1 cellular context compared by ENCODE assay signal in genomic region chr17:39197380-39198185, GRCh38.
TF ChIP-seq lines count a peak whose summit lies in the region.

Gene CACNB1, minus strand, starts transcription at chr17:39197669. Its CDS starts 174 bp downstream, at chr17:39197495.

TF ChIP-seq in HEK293, 187 proteins besides CTCF, POLR2A, EP300 and RAD21 (continued from another document and continues in another):
- no peak for TF ChIP-seq OSR2 (tag by site-specific recombination; IDR thresholded peaks at IDR 0.05)
- no peak for TF ChIP-seq SETDB1 (IDR thresholded peaks at IDR 0.05; ENCODE audit: insufficient read length, low read length)
- TF ChIP-seq ZNF544 (tag by site-specific recombination; IDR thresholded peaks at IDR 0.05) = no peak
- TF ChIP-seq, protein P1, sequence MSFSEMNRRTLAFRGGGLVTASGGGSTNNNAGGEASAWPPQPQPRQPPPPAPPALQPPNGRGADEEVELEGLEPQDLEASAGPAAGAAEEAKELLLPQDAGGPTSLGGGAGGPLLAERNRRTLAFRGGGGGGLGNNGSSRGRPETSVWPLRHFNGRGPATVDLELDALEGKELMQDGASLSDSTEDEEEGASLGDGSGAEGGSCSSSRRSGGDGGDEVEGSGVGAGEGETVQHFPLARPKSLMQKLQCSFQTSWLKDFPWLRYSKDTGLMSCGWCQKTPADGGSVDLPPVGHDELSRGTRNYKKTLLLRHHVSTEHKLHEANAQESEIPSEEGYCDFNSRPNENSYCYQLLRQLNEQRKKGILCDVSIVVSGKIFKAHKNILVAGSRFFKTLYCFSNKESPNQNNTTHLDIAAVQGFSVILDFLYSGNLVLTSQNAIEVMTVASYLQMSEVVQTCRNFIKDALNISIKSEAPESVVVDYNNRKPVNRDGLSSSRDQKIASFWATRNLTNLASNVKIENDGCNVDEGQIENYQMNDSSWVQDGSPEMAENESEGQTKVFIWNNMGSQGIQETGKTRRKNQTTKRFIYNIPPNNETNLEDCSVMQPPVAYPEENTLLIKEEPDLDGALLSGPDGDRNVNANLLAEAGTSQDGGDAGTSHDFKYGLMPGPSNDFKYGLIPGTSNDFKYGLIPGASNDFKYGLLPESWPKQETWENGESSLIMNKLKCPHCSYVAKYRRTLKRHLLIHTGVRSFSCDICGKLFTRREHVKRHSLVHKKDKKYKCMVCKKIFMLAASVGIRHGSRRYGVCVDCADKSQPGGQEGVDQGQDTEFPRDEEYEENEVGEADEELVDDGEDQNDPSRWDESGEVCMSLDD (tag by site-specific recombination; IDR thresholded peaks at IDR 0.05) = no peak
- TF ChIP-seq ZNF776 (tag by site-specific recombination; IDR thresholded peaks at IDR 0.05; ENCODE audit: borderline replicate concordance) = no peak
- TF ChIP-seq ZFP41 (tag by site-specific recombination; IDR thresholded peaks at IDR 0.05; ENCODE audit: borderline replicate concordance) = no peak
- no peak for TF ChIP-seq ZNF555 (tag by site-specific recombination; conservative IDR thresholded peaks at IDR 0.05)
- 0 out of 2 replicates have a peak, but pooled peaks have one; percentile 22 for TF ChIP-seq KLF10 (tag by site-specific recombination; IDR thresholded peaks at IDR 0.05)
- no peak for TF ChIP-seq ZBTB49 (tag by site-specific recombination; IDR thresholded peaks at IDR 0.05; ENCODE audit: low read depth)
- TF ChIP-seq ZNF16 (tag by site-specific recombination; IDR thresholded peaks at IDR 0.05; ENCODE audit: low read depth) = no peak
- no peak for TF ChIP-seq ZNF704 (tag by site-specific recombination; IDR thresholded peaks at IDR 0.05)
- no peak for TF ChIP-seq ZNF785 (tag by site-specific recombination; IDR thresholded peaks at IDR 0.05)
- no peak for TF ChIP-seq ZNF549 (tag by site-specific recombination; IDR thresholded peaks at IDR 0.05)
- TF ChIP-seq KLF7 (tag by site-specific recombination; IDR thresholded peaks at IDR 0.05; ENCODE audit: borderline replicate concordance) = no peak
- no peak for TF ChIP-seq ZNF473 (tag by site-specific recombination; IDR thresholded peaks at IDR 0.05)
- no peak for TF ChIP-seq ZNF626 (tag by site-specific recombination; IDR thresholded peaks at IDR 0.05)
- TF ChIP-seq ZNF692 (tag by site-specific recombination; IDR thresholded peaks at IDR 0.05) = no peak
- TF ChIP-seq ZNF18 (tag by site-specific recombination; IDR thresholded peaks at IDR 0.05) = no peak
- no peak for TF ChIP-seq ZNF530 (tag by site-specific recombination; IDR thresholded peaks at IDR 0.05; ENCODE audit: low read depth)
- TF ChIP-seq, protein P2, sequence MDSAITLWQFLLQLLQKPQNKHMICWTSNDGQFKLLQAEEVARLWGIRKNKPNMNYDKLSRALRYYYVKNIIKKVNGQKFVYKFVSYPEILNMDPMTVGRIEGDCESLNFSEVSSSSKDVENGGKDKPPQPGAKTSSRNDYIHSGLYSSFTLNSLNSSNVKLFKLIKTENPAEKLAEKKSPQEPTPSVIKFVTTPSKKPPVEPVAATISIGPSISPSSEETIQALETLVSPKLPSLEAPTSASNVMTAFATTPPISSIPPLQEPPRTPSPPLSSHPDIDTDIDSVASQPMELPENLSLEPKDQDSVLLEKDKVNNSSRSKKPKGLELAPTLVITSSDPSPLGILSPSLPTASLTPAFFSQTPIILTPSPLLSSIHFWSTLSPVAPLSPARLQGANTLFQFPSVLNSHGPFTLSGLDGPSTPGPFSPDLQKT (IDR thresholded peaks at IDR 0.05; ENCODE audit: borderline replicate concordance, low read depth, low read length) = no peak
- no peak for TF ChIP-seq ZNF830 (tag by site-specific recombination; IDR thresholded peaks at IDR 0.05; ENCODE audit: low read depth)
- TF ChIP-seq ZNF292 (tag by site-specific recombination; IDR thresholded peaks at IDR 0.05; ENCODE audit: borderline replicate concordance, low read depth) = no peak
- no peak; the same call in 1 of the 2 replicates for TF ChIP-seq ZEB2 (tag by site-specific recombination; IDR thresholded peaks at IDR 0.05)
- no peak for TF ChIP-seq GFI1B (tag by site-specific recombination; IDR thresholded peaks at IDR 0.05)
- no peak for TF ChIP-seq ZNF26 (tag by site-specific recombination; IDR thresholded peaks at IDR 0.05)
- TF ChIP-seq ZNF707 (tag by site-specific recombination; IDR thresholded peaks at IDR 0.05) = no peak
- TF ChIP-seq ZBTB11 (tag by site-specific recombination; conservative IDR thresholded peaks at IDR 0.05; ENCODE audit: low read depth) = peak; percentile 20; the same call in 1 of the 2 replicates
- TF ChIP-seq ZNF221 (tag by site-specific recombination; IDR thresholded peaks at IDR 0.05; ENCODE audit: borderline replicate concordance) = no peak
- TF ChIP-seq EGR2 (tag by site-specific recombination; IDR thresholded peaks at IDR 0.05; ENCODE audit: low read depth) = peak; percentile 29; the same call in 1 of the 2 replicates
- TF ChIP-seq ZNF561 (tag by site-specific recombination; IDR thresholded peaks at IDR 0.05; ENCODE audit: borderline replicate concordance) = no peak; the same call in 1 of the 2 replicates
- no peak for TF ChIP-seq ZNF433 (tag by site-specific recombination; IDR thresholded peaks at IDR 0.05; ENCODE audit: low read depth)
- TF ChIP-seq ZNF837 (tag by site-specific recombination; IDR thresholded peaks at IDR 0.05) = no peak
- TF ChIP-seq ZNF19 (tag by site-specific recombination; IDR thresholded peaks at IDR 0.05; ENCODE audit: low read depth) = no peak
- TF ChIP-seq ZNF266 (tag by site-specific recombination; IDR thresholded peaks at IDR 0.05; ENCODE audit: low read depth) = no peak
- TF ChIP-seq HOXC10 (CRISPR knock-in tag; IDR thresholded peaks at IDR 0.05) = no peak
- peak; percentile 90 for TF ChIP-seq ZIC2 (tag by site-specific recombination; IDR thresholded peaks at IDR 0.05)
- TF ChIP-seq GLIS2 (tag by site-specific recombination; IDR thresholded peaks at IDR 0.05) = peak; percentile 71
- TF ChIP-seq ZNF623 (tag by site-specific recombination; IDR thresholded peaks at IDR 0.05) = no peak
- TF ChIP-seq SP3 (tag by site-specific recombination; IDR thresholded peaks at IDR 0.05) = peak; percentile 90
- no peak for TF ChIP-seq ZSCAN16 (tag by site-specific recombination; IDR thresholded peaks at IDR 0.05)
- no peak for TF ChIP-seq ZNF114 (tag by site-specific recombination; IDR thresholded peaks at IDR 0.05)
- peak; percentile 83 for TF ChIP-seq SP2 (tag by site-specific recombination; IDR thresholded peaks at IDR 0.05)
- no peak; the same call in 1 of the 2 replicates for TF ChIP-seq WT1 (tag by site-specific recombination; IDR thresholded peaks at IDR 0.05)
- no peak for TF ChIP-seq ZNF600 (tag by site-specific recombination; IDR thresholded peaks at IDR 0.05)
- TF ChIP-seq ZNF211 (tag by site-specific recombination; IDR thresholded peaks at IDR 0.05; ENCODE audit: low read depth) = no peak
- no peak for TF ChIP-seq ZNF133 (tag by site-specific recombination; IDR thresholded peaks at IDR 0.05)
- TF ChIP-seq ZNF621 (tag by site-specific recombination; IDR thresholded peaks at IDR 0.05) = no peak
- no peak for TF ChIP-seq ZNF248 (tag by site-specific recombination; IDR thresholded peaks at IDR 0.05)
- TF ChIP-seq ZBTB17 (tag by site-specific recombination; IDR thresholded peaks at IDR 0.05) = peak; percentile 75
- TF ChIP-seq ZBTB26 (tag by site-specific recombination; optimal IDR thresholded peaks at IDR 0.05) = peak; percentile 53
- TF ChIP-seq ZBTB20 (tag by site-specific recombination; IDR thresholded peaks at IDR 0.05) = peak; percentile 67; the same call in 1 of the 2 replicates
- TF ChIP-seq ZNF677 (tag by site-specific recombination; IDR thresholded peaks at IDR 0.05) = no peak
- TF ChIP-seq ZBTB8A (tag by site-specific recombination; IDR thresholded peaks at IDR 0.05) = peak; percentile 47; the same call in 1 of the 2 replicates
- TF ChIP-seq REPIN1 (tag by site-specific recombination; IDR thresholded peaks at IDR 0.05; ENCODE audit: low read depth) = no peak
- TF ChIP-seq GLI2 (tag by site-specific recombination; IDR thresholded peaks at IDR 0.05; ENCODE audit: borderline replicate concordance, low read depth) = no peak
